9 cellular contexts compared by ENCODE assay signal in genomic region chr10:80473096-80473657, GRCh38. TPM values are rescaled to one million over a fixed set of nuclear protein-coding genes. Genes with fewer than 3 reads are reported as not detected.
DNase-seq lines count a peak whose midpoint lies in the region; ATAC-seq and TF ChIP-seq lines count a peak whose summit lies in the region.
"Had no signal": no experiment of that assay in that cellular context is flagged by ENCODE, and none has a peak within 500 bp of the region (broad histone marks: within the 10 kb centered on the region; RNA-seq: fewer than 3 reads in every experiment).

No MANE protein-coding gene starts in this region.

- peaks cover 0 to 9% (median 6%) of the 10 kb centered on the region in 8 donors for H3K9me3 ChIP-seq in spleen

- H3K9me3 Mint-ChIP-seq in T-cell: peaks cover 0 to 5% (median 5%) of the 10 kb centered on the region in 3 donors

- peaks cover 0 to 93% (median 5%) of the 10 kb centered on the region in 6 donors for H3K36me3 ChIP-seq in spleen

- peak overlapping the region in 1 of 3 donors; percentile 74 for H3K4me3 Mint-ChIP-seq in T-cell
- H3K4me3 Mint-ChIP-seq: neural crest cell had no signal

- no peaks in the 10 kb centered on the region for H3K27me3 Mint-ChIP-seq in T-cell

- H3K27ac ChIP-seq in epithelial cell of prostate: peak overlapping the region; percentile 99
- peak overlapping the region in 6 of 8 donors; percentile 55 to 99 (median 96) for H3K27ac ChIP-seq in spleen

- peak overlapping the region; percentile 32 for H3K4me3 ChIP-seq in GM12865 (ENCODE audit: low read depth, low read length)
- no peak overlapping the region for H3K4me3 ChIP-seq in spleen

- no peak for DNase-seq in GM12865 (ENCODE audit: low read depth)
- no peak for DNase-seq in T-cell
- DNase-seq in epithelial cell of prostate (ENCODE audit: low read depth, low spot score): no peak
- no peak for DNase-seq in spleen
- DNase-seq in SIG-M5 (lab: John Stamatoyannopoulos, UW): no peak
- no peak for DNase-seq in DMS79 (lab: John Stamatoyannopoulos, UW)
- no peak for DNase-seq in 8988T
- DNase-seq: caudate nucleus had no signal

- H3K36me3 Mint-ChIP-seq in T-cell: peaks cover 51% of the 10 kb centered on the region

- TF ChIP-seq POLR2A in spleen (IDR thresholded peaks at IDR 0.05): no peak

- whole genome bisulfite sequencing in spleen, 5 donors: 58 to 74% (median 68%) methylated on average over 3 of the region's 3 CpGs

- intact Hi-C loops in spleen (cut with DNase I; ENCODE audit: low total_unique reads): no loop called here

- H3K4me1 Mint-ChIP-seq in T-cell: peaks cover 92 to 93% (median 93%) of the 10 kb centered on the region in 3 donors

- peak overlapping the region; percentile 95 to 98 for H3K27ac Mint-ChIP-seq in T-cell

- CTCF ChIA-PET in T-cell (lab: Charles Lee): interaction anchor here (0.6 to 4.6 kb wide), 4 partner anchors 14 to 32 kb away, joined by 5 to 21 read pairs (median 6); no protein-coding TSS in a partner anchor

- POLR2A ChIA-PET in T-cell (lab: Charles Lee): no interaction called here

- H3K27me3 ChIP-seq in spleen (replicated peaks in 1 of 7): no peaks in the 10 kb centered on the region

- TF ChIP-seq CTCF in GM12865 (IDR thresholded peaks at IDR 0.05; ENCODE audit: insufficient read depth, low read depth, low read length, missing control alignments) (no peak), spleen (IDR thresholded peaks at IDR 0.05 in 8 of 11, conservative IDR thresholded peaks at IDR 0.05 in 3 of 11) (no peak)

- ATAC-seq in T-cell (replicated peaks in 1 of 4): no peak

- peaks cover 60 to 100% (median 90%) of the 10 kb centered on the region in 6 donors for H3K4me1 ChIP-seq in spleen

RNA-seq across cellular contexts. Expression of gene TSPAN14, which starts 19.1 kb away (rescaled TPM):
- total RNA-seq in T-cell: 100 to 1,000 TPM; 130 to 204 (median 194) TPM
- total RNA-seq in spleen: 100 to 1,000 TPM in 6 of 7 donors, 10 to 100 TPM in 1; 81.3 to 172 (median 129) TPM
- polyA plus RNA-seq in spleen: 10 to 100 TPM; 13.3 to 32.5 (median 24.6) TPM
